In the genomic region with DNA sequence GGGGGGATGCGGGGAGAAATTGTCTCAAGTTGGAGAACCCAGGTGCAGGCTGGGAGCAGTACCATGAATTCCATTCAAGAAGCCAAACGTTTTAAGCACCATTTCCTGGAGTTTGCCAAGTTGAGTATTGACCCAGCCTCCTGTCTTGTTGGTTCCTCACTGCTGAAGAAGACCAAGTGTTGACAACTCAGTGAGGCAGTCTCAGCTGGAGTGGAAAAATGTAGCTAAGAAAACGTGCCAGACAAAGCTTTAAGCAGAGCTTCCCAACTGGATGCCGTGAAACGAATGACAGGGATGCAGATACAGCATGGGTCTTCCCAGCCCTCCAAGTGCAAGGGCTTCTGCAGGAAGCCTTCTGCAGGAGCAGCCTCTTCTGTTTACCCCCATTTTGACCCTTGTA, we compare ENCODE assay signal across 11 cellular contexts. TPM values are rescaled to one million over a fixed set of nuclear protein-coding genes. Genes with fewer than 3 reads are reported as not detected.
A peak's percentile ranks its signal among the peaks of the same experiment; 100 is the strongest.
DNase-seq lines count a peak whose midpoint lies in the region; ATAC-seq and TF ChIP-seq lines count a peak whose summit lies in the region.
"Had no signal": no experiment of that assay in that cellular context is flagged by ENCODE, and none has a peak within 500 bp of the region (broad histone marks: within the 10 kb centered on the region; RNA-seq: fewer than 3 reads in every experiment).

No MANE protein-coding gene starts in this region.

- H3K4me3 Mint-ChIP-seq in activated naive CD4-positive, alpha-beta T cell treated with anti-CD3 and anti-CD28 coated beads, Interleukin-2, amount 10 ng/mL, durations not matched to agents 7 days and 5 days, result peak overlapping the region; percentile 75
- H3K4me3 Mint-ChIP-seq in brain (peak overlapping the region; percentile 85 to 95 (median 87)), naive B cell (peak overlapping the region in 7 of 8 donors; percentile 81 to 92 (median 89)), HFFc6 (no peak overlapping the region)

- peak overlapping the region in 2 of 3 donors; percentile 90 to 94 for H3K27ac ChIP-seq in thyroid gland

- H3K4me1 Mint-ChIP-seq in activated naive CD4-positive, alpha-beta T cell treated with anti-CD3 and anti-CD28 coated beads, Interleukin-2, amount 10 ng/mL, durations not matched to agents 7 days and 5 days, result peaks cover 14% of the 10 kb centered on the region
- peaks cover 37% of the 10 kb centered on the region for H3K4me1 Mint-ChIP-seq in brain
- H3K4me1 Mint-ChIP-seq in naive B cell, result peaks cover 7 to 14% (median 11%) of the 10 kb centered on the region in 3 donors
- H3K4me1 Mint-ChIP-seq in HFFc6 (ENCODE audit: low read depth), result peaks cover 27% of the 10 kb centered on the region

- H3K4me1 ChIP-seq in thyroid gland, result peaks cover 17 to 21% of the 10 kb centered on the region in 2 donors
- H3K4me1 ChIP-seq: BE2C had no signal

- no peak for TF ChIP-seq POLR2A in thyroid gland (IDR thresholded peaks at IDR 0.05)

- no peaks in the 10 kb centered on the region for H3K36me3 Mint-ChIP-seq in activated naive CD4-positive, alpha-beta T cell treated with anti-CD3 and anti-CD28 coated beads, Interleukin-2, amount 10 ng/mL, durations not matched to agents 7 days and 5 days
- H3K36me3 Mint-ChIP-seq in brain (no peaks in the 10 kb centered on the region), naive B cell (no peaks in the 10 kb centered on the region), HFFc6 (ENCODE audit: low read depth) (no peaks in the 10 kb centered on the region; the same call in 1 of the 2 replicates)

- H3K9me3 ChIP-seq in thyroid gland, result no peaks in the 10 kb centered on the region
- H3K9me3 ChIP-seq: BE2C had no signal

- H3K27me3 Mint-ChIP-seq in activated naive CD4-positive, alpha-beta T cell treated with anti-CD3 and anti-CD28 coated beads, Interleukin-2, amount 10 ng/mL, durations not matched to agents 7 days and 5 days, result peaks cover 27% of the 10 kb centered on the region
- H3K27me3 Mint-ChIP-seq in brain (no peaks in the 10 kb centered on the region), naive B cell (no peaks in the 10 kb centered on the region), HFFc6 (ENCODE audit: insufficient read depth) (no peaks in the 10 kb centered on the region)

- H3K27me3 ChIP-seq in thyroid gland, result no peaks in the 10 kb centered on the region
- H3K27me3 ChIP-seq: BE2C had no signal

- H3K4me3 ChIP-seq in thyroid gland (replicated peaks in 1 of 3), result no peak overlapping the region

- H3K27ac Mint-ChIP-seq in activated naive CD4-positive, alpha-beta T cell treated with anti-CD3 and anti-CD28 coated beads, Interleukin-2, amount 10 ng/mL, durations not matched to agents 7 days and 5 days, result no peak overlapping the region
- H3K27ac Mint-ChIP-seq in brain, result peak overlapping the region in 3 of 5 experiments; percentile 61 to 90 (median 86)
- H3K27ac Mint-ChIP-seq in naive B cell, result peak overlapping the region in 2 of 6 donors; percentile 60 to 70
- no peak overlapping the region for H3K27ac Mint-ChIP-seq in HFFc6

- no peaks in the 10 kb centered on the region for H3K9me3 Mint-ChIP-seq in activated naive CD4-positive, alpha-beta T cell treated with anti-CD3 and anti-CD28 coated beads, Interleukin-2, amount 10 ng/mL, durations not matched to agents 7 days and 5 days
- peaks cover 0 to 6% (median 0%) of the 10 kb centered on the region in 5 experiments for H3K9me3 Mint-ChIP-seq in brain
- H3K9me3 Mint-ChIP-seq in naive B cell, result no peaks in the 10 kb centered on the region
- no peaks in the 10 kb centered on the region for H3K9me3 Mint-ChIP-seq in HFFc6

- DNase-seq in activated naive CD4-positive, alpha-beta T cell treated with anti-CD3 and anti-CD28 coated beads, Interleukin-2, amount 10 ng/mL, durations not matched to agents 7 days and 5 days, result no peak
- DNase-seq in activated naive CD4-positive, alpha-beta T cell treated with anti-CD3 and anti-CD28 coated beads, Interleukin-2, amount 50 U/mL, for 16 hours, result no peak
- DNase-seq in naive B cell, result no peak
- no peak for DNase-seq in thyroid gland
- no peak for DNase-seq in HFFc6
- DNase-seq: NCI-H774; stimulated activated naive CD4-positive, alpha-beta T cell had no signal

- TF ChIP-seq CTCF in brain (conservative IDR thresholded peaks at IDR 0.05) (no peak), thyroid gland (IDR thresholded peaks at IDR 0.05) (no peak), HFFc6 (IDR thresholded peaks at IDR 0.05) (no peak)

- ATAC-seq in naive B cell (ENCODE audit: low read depth in 2 of 2) (no peak), SK-N-SH treated with all-trans-retinoic acid at 6 μM for 48 hours (no peak), HG03432 (IDR thresholded peaks at IDR 0.05; ENCODE audit: unreplicated experiment) (no peak)

- intact Hi-C loops in thyroid gland (cut with DNase I), result no loop called here

- no peaks in the 10 kb centered on the region for H3K36me3 ChIP-seq in thyroid gland
- H3K36me3 ChIP-seq: BE2C had no signal

- 70 to 72% methylated on average over 5 of the region's 5 CpGs for WGBS in thyroid gland, 2 donors

- CTCF ChIA-PET in activated naive CD4-positive, alpha-beta T cell treated with anti-CD3 and anti-CD28 coated beads, Interleukin-2, amount 10 ng/mL, durations not matched to agents 7 days and 5 days (lab: Charles Lee), result no interaction called here

TF ChIP-seq in SK-N-SH treated with all-trans-retinoic acid at 6 μM for 48 hours, 23 proteins besides CTCF, POLR2A, EP300 and RAD21 (continues in another document):
- TF ChIP-seq ESRRG (CRISPR knock-in tag; IDR thresholded peaks at IDR 0.05) (no peak), SNAI2 (CRISPR knock-in tag; IDR thresholded peaks at IDR 0.05) (no peak), ISL1 (CRISPR knock-in tag; IDR thresholded peaks at IDR 0.05) (no peak), PPARA (CRISPR knock-in tag; IDR thresholded peaks at IDR 0.05; ENCODE audit: borderline replicate concordance) (no peak), ZFP3 (CRISPR knock-in tag; IDR thresholded peaks at IDR 0.05) (no peak), GLIS3 (CRISPR knock-in tag; IDR thresholded peaks at IDR 0.05) (no peak), BACH2 (CRISPR knock-in tag; IDR thresholded peaks at IDR 0.05; ENCODE audit: borderline replicate concordance) (no peak), TOX (CRISPR knock-in tag; IDR thresholded peaks at IDR 0.05; ENCODE audit: borderline replicate concordance) (no peak)
- TF ChIP-seq, protein P1, sequence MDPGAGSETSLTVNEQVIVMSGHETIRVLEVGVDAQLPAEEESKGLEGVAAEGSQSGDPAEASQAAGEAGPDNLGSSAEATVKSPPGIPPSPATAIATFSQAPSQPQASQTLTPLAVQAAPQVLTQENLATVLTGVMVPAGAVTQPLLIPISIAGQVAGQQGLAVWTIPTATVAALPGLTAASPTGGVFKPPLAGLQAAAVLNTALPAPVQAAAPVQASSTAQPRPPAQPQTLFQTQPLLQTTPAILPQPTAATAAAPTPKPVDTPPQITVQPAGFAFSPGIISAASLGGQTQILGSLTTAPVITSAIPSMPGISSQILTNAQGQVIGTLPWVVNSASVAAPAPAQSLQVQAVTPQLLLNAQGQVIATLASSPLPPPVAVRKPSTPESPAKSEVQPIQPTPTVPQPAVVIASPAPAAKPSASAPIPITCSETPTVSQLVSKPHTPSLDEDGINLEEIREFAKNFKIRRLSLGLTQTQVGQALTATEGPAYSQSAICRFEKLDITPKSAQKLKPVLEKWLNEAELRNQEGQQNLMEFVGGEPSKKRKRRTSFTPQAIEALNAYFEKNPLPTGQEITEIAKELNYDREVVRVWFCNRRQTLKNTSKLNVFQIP (CRISPR knock-in tag; IDR thresholded peaks at IDR 0.05; ENCODE audit: borderline replicate concordance, low read depth), result no peak
- TF ChIP-seq, protein P2, sequence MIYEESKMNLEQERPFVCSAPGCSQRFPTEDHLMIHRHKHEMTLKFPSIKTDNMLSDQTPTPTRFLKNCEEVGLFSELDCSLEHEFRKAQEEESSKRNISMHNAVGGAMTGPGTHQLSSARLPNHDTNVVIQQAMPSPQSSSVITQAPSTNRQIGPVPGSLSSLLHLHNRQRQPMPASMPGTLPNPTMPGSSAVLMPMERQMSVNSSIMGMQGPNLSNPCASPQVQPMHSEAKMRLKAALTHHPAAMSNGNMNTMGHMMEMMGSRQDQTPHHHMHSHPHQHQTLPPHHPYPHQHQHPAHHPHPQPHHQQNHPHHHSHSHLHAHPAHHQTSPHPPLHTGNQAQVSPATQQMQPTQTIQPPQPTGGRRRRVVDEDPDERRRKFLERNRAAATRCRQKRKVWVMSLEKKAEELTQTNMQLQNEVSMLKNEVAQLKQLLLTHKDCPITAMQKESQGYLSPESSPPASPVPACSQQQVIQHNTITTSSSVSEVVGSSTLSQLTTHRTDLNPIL (CRISPR knock-in tag; IDR thresholded peaks at IDR 0.05; ENCODE audit: low read depth), result no peak
- TF ChIP-seq, protein P3, sequence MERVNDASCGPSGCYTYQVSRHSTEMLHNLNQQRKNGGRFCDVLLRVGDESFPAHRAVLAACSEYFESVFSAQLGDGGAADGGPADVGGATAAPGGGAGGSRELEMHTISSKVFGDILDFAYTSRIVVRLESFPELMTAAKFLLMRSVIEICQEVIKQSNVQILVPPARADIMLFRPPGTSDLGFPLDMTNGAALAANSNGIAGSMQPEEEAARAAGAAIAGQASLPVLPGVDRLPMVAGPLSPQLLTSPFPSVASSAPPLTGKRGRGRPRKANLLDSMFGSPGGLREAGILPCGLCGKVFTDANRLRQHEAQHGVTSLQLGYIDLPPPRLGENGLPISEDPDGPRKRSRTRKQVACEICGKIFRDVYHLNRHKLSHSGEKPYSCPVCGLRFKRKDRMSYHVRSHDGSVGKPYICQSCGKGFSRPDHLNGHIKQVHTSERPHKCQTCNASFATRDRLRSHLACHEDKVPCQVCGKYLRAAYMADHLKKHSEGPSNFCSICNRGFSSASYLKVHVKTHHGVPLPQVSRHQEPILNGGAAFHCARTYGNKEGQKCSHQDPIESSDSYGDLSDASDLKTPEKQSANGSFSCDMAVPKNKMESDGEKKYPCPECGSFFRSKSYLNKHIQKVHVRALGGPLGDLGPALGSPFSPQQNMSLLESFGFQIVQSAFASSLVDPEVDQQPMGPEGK (CRISPR knock-in tag; IDR thresholded peaks at IDR 0.05; ENCODE audit: borderline replicate concordance), result no peak

RNA-seq across cellular contexts. Expression of a gene that starts 0.8 kb away (rescaled TPM):
- polyA plus RNA-seq in brain (ENCODE audit: insufficient read depth, low read depth, low replicate concordance) (31.3 TPM), naive B cell (ENCODE audit: low read depth in 6 of 6) (1 to 10 TPM in 5 of 6 donors, not detected in 1; 1.3 to 4.4 (median 3.4) TPM)
- total RNA-seq in thyroid gland, result 10 to 100 TPM; 15.6 to 45.3 (median 21.2) TPM
- total RNA-seq in HFFc6 (2021; fragmentation: NEBNext Ultra II Directional; extraction: Animal tissue kit (Norgen Biotek cat#: 25700)), result 10 to 100 TPM; 13.6 to 16.2 (median 15.7) TPM

RNA-seq across cellular contexts. Expression of a gene that starts 23.0 kb away (rescaled TPM):
- polyA plus RNA-seq in brain (ENCODE audit: insufficient read depth, low read depth, low replicate concordance) (12.4 TPM), naive B cell (ENCODE audit: low read depth in 6 of 6) (10 to 100 TPM; 11.6 to 31.7 (median 22.4) TPM)
- 10 to 100 TPM; 27.5 to 40.1 (median 32.7) TPM for total RNA-seq in thyroid gland
- total RNA-seq in HFFc6 (2021; fragmentation: NEBNext Ultra II Directional; extraction: Animal tissue kit (Norgen Biotek cat#: 25700)), result 10 to 100 TPM; 14.6 to 20.5 (median 17.2) TPM

Comparison
In these comparisons a context has a peak if more than half of its experiments do, and no peak if none do; other contexts are left out.
1. H3K27ac Mint-ChIP-seq: peak in brain (3 of 5); none in activated naive CD4-positive, alpha-beta T cell treated with anti-CD3 and anti-CD28 coated beads, Interleukin-2, amount 10 ng/mL, durations not matched to agents 7 days and 5 days (single experiment) and HFFc6 (single experiment).